ENCODE assay signal across 15 cellular contexts in genomic region chr1:46187106-46187869, GRCh38. TPM values are rescaled to one million over a fixed set of nuclear protein-coding genes. Genes with fewer than 3 reads are reported as not detected.
DNase-seq lines count a peak whose midpoint lies in the region; ATAC-seq, FAIRE-seq and TF ChIP-seq lines count a peak whose summit lies in the region.
"Had no signal": no experiment of that assay in that cellular context is flagged by ENCODE, and none has a peak within 500 bp of the region (broad histone marks: within the 10 kb centered on the region; RNA-seq: fewer than 3 reads in every experiment).

No MANE protein-coding gene starts in this region.

- no peak for ATAC-seq in activated T-cell treated with anti-CD3 and anti-CD28 coated beads, Interleukin-2, amount 50 U/mL, for 72 hours (replicated peaks in 1 of 2)
- ATAC-seq in HG03354 (IDR thresholded peaks at IDR 0.05; ENCODE audit: poor library complexity, severe bottlenecking, unreplicated experiment) (no peak), HG03175 (IDR thresholded peaks at IDR 0.05; ENCODE audit: unreplicated experiment) (no peak)
- ATAC-seq: stimulated activated naive CD8-positive, alpha-beta T cell treated with anti-CD3 and anti-CD28 coated beads, Interleukin-15, amount 100 ng/mL, for 72 hours had no signal

- no peaks in the 10 kb centered on the region for H3K9me3 Mint-ChIP-seq in activated T-cell treated with anti-CD3 and anti-CD28 coated beads, Interleukin-2, amount 50 U/mL, for 24 hours
- no peaks in the 10 kb centered on the region for H3K9me3 Mint-ChIP-seq in activated T-cell treated with anti-CD3 and anti-CD28 coated beads, Interleukin-2, amount 50 U/mL, for 72 hours
- H3K9me3 Mint-ChIP-seq: immature natural killer cell; stimulated activated naive CD8-positive, alpha-beta T cell treated with anti-CD3 and anti-CD28 coated beads, Interleukin-15, amount 100 ng/mL, for 72 hours had no signal

- TF ChIP-seq POLR2A in thyroid gland (IDR thresholded peaks at IDR 0.05), result no peak

- peak overlapping the region; percentile 74 to 85 for H3K27ac ChIP-seq in kidney (ENCODE audit: low read depth in 2 of 2, low read length in 2 of 2)
- peak overlapping the region; percentile 91 to 98 (median 96) for H3K27ac ChIP-seq in thyroid gland
- H3K27ac ChIP-seq: SJSA1 had no signal

- H3K27me3 Mint-ChIP-seq in activated T-cell treated with anti-CD3 and anti-CD28 coated beads, Interleukin-2, amount 50 U/mL, for 24 hours, result no peaks in the 10 kb centered on the region
- no peaks in the 10 kb centered on the region for H3K27me3 Mint-ChIP-seq in activated T-cell treated with anti-CD3 and anti-CD28 coated beads, Interleukin-2, amount 50 U/mL, for 72 hours (ENCODE audit: low read depth)
- H3K27me3 Mint-ChIP-seq: stimulated activated naive CD8-positive, alpha-beta T cell treated with anti-CD3 and anti-CD28 coated beads, Interleukin-15, amount 100 ng/mL, for 72 hours had no signal

- H3K9me3 ChIP-seq in kidney (ENCODE audit: control insufficient read depth in 1 of 2, low read length in 2 of 2) (no peaks in the 10 kb centered on the region), thyroid gland (no peaks in the 10 kb centered on the region)
- H3K9me3 ChIP-seq: SJSA1 had no signal

- H3K36me3 ChIP-seq in kidney (ENCODE audit: control insufficient read depth in 1 of 2, insufficient read depth in 2 of 2, low read length in 2 of 2) (peaks cover 9 to 30% of the 10 kb centered on the region in 2 donors), thyroid gland (peaks cover under 1 to 7% of the 10 kb centered on the region in 2 donors)

- intact Hi-C loops in kidney (cut with DNase I), result no loop called here
- intact Hi-C loops in thyroid gland (cut with DNase I), result no loop called here

- no peak for DNase-seq in activated T-cell treated with anti-CD3 and anti-CD28 coated beads, Interleukin-2, amount 50 U/mL, for 24 hours
- no peak for DNase-seq in activated T-cell treated with anti-CD3 and anti-CD28 coated beads, Interleukin-2, amount 50 U/mL, for 72 hours
- DNase-seq in NCI-H510A treated with DMSO at 0.1 percent for 48 hours (lab: John Stamatoyannopoulos, UW), result peak; percentile 52
- DNase-seq in kidney, result no peak
- DNase-seq in thyroid gland, result peak; percentile 73 to 76
- DNase-seq in DMS 273 (lab: John Stamatoyannopoulos, UW; ENCODE audit: unreplicated experiment), result no peak
- DNase-seq: amygdala; immature natural killer cell; occipital lobe; stimulated activated naive CD8-positive, alpha-beta T cell treated with anti-CD3 and anti-CD28 coated beads, Interleukin-15, amount 100 ng/mL, for 72 hours had no signal

- no peak overlapping the region for H3K4me3 ChIP-seq in kidney (ENCODE audit: low read length in 2 of 2)
- no peak overlapping the region for H3K4me3 ChIP-seq in thyroid gland (replicated peaks in 1 of 3)
- H3K4me3 ChIP-seq: SJSA1 had no signal

- TF ChIP-seq CTCF in kidney (IDR thresholded peaks at IDR 0.05; ENCODE audit: borderline replicate concordance, extremely low read depth, insufficient read depth) (no peak), thyroid gland (IDR thresholded peaks at IDR 0.05) (no peak)

- no peak overlapping the region for H3K4me3 Mint-ChIP-seq in activated T-cell treated with anti-CD3 and anti-CD28 coated beads, Interleukin-2, amount 50 U/mL, for 24 hours
- no peak overlapping the region for H3K4me3 Mint-ChIP-seq in activated T-cell treated with anti-CD3 and anti-CD28 coated beads, Interleukin-2, amount 50 U/mL, for 72 hours
- H3K4me3 Mint-ChIP-seq: immature natural killer cell; stimulated activated naive CD8-positive, alpha-beta T cell treated with anti-CD3 and anti-CD28 coated beads, Interleukin-15, amount 100 ng/mL, for 72 hours had no signal

- H3K4me1 Mint-ChIP-seq in activated T-cell treated with anti-CD3 and anti-CD28 coated beads, Interleukin-2, amount 50 U/mL, for 24 hours (ENCODE audit: low read depth), result peaks cover 25% of the 10 kb centered on the region
- H3K4me1 Mint-ChIP-seq in activated T-cell treated with anti-CD3 and anti-CD28 coated beads, Interleukin-2, amount 50 U/mL, for 72 hours (ENCODE audit: low read depth), result peaks cover 23% of the 10 kb centered on the region

- WGBS in thyroid gland, 2 donors, result 86 to 94% methylated on average over 7 to 8 of the region's 8 CpGs

- H3K4me1 ChIP-seq in kidney (ENCODE audit: control insufficient read depth in 1 of 2, insufficient read depth in 1 of 2, low read depth in 1 of 2, low read length in 2 of 2) (peaks cover 36 to 55% of the 10 kb centered on the region in 2 donors), thyroid gland (peaks cover 88 to 96% of the 10 kb centered on the region in 2 donors)

- no peak for FAIRE-seq in kidney (lab: Jason Lieb, UNC)

- H3K36me3 Mint-ChIP-seq in activated T-cell treated with anti-CD3 and anti-CD28 coated beads, Interleukin-2, amount 50 U/mL, for 24 hours (ENCODE audit: low read depth), result peaks cover 46% of the 10 kb centered on the region
- no peaks in the 10 kb centered on the region for H3K36me3 Mint-ChIP-seq in activated T-cell treated with anti-CD3 and anti-CD28 coated beads, Interleukin-2, amount 50 U/mL, for 72 hours (ENCODE audit: insufficient read depth in 2 of 2)

- H3K27me3 ChIP-seq in thyroid gland, result no peaks in the 10 kb centered on the region
- H3K27me3 ChIP-seq: SJSA1 had no signal

- H3K9ac ChIP-seq in kidney (ENCODE audit: low read length in 2 of 2), result peak overlapping the region in 1 of 2 donors; percentile 35

- peak overlapping the region; percentile 57 for H3K27ac Mint-ChIP-seq in activated T-cell treated with anti-CD3 and anti-CD28 coated beads, Interleukin-2, amount 50 U/mL, for 24 hours
- no peak overlapping the region for H3K27ac Mint-ChIP-seq in activated T-cell treated with anti-CD3 and anti-CD28 coated beads, Interleukin-2, amount 50 U/mL, for 72 hours
- H3K27ac Mint-ChIP-seq: stimulated activated naive CD8-positive, alpha-beta T cell treated with anti-CD3 and anti-CD28 coated beads, Interleukin-15, amount 100 ng/mL, for 72 hours had no signal

RNA-seq across cellular contexts. Expression of gene POMGNT1, which starts 10.9 kb away (rescaled TPM):
- total RNA-seq in activated T-cell treated with anti-CD3 and anti-CD28 coated beads, Interleukin-2, amount 50 U/mL, for 72 hours, result 10 to 100 TPM; 30.8 to 35.5 TPM
- 65.1 TPM for total RNA-seq in kidney
- polyA plus RNA-seq in kidney (ENCODE audit: insufficient read depth, low read depth, low replicate concordance), result 129 TPM
- 10 to 100 TPM; 54.2 to 90.8 (median 79.3) TPM for total RNA-seq in thyroid gland

RNA-seq across cellular contexts. Expression of gene P3R3URF, which starts 11.0 kb away (rescaled TPM):
- not detected for total RNA-seq in activated T-cell treated with anti-CD3 and anti-CD28 coated beads, Interleukin-2, amount 50 U/mL, for 72 hours
- total RNA-seq in kidney, result not detected
- not detected for polyA plus RNA-seq in kidney (ENCODE audit: insufficient read depth, low read depth, low replicate concordance)
- not detected for total RNA-seq in thyroid gland
- total RNA-seq: A673, LHCN-M2, occipital lobe, SJSA1 had no signal
- polyA plus RNA-seq: immature natural killer cell had no signal

RNA-seq across cellular contexts. Expression of gene TSPAN1, which starts 12.4 kb away (rescaled TPM):
- total RNA-seq in activated T-cell treated with anti-CD3 and anti-CD28 coated beads, Interleukin-2, amount 50 U/mL, for 72 hours, result under 1 TPM; 0.30 to 0.34 TPM
- total RNA-seq in kidney (578 TPM), thyroid gland (100 to 1,000 TPM in 2 of 4 donors, 10 to 100 TPM in 2; 61.2 to 154 (median 105) TPM)
- 518 TPM for polyA plus RNA-seq in kidney (ENCODE audit: insufficient read depth, low read depth, low replicate concordance)
- total RNA-seq: A673, SJSA1 had no signal
- polyA plus RNA-seq: immature natural killer cell had no signal

RNA-seq across cellular contexts. Expression of gene LURAP1, which starts 15.8 kb away (rescaled TPM):
- under 1 TPM in 1 of 2 donors, not detected in 1; 0.21 TPM for total RNA-seq in activated T-cell treated with anti-CD3 and anti-CD28 coated beads, Interleukin-2, amount 50 U/mL, for 72 hours
- total RNA-seq in kidney (11.2 TPM), thyroid gland (10 to 100 TPM; 30.5 to 47.4 (median 37.8) TPM)
- 8.4 TPM for polyA plus RNA-seq in kidney (ENCODE audit: insufficient read depth, low read depth, low replicate concordance)

RNA-seq across cellular contexts. Expression of gene PIK3R3, which starts 54.9 kb away (rescaled TPM):
- total RNA-seq in activated T-cell treated with anti-CD3 and anti-CD28 coated beads, Interleukin-2, amount 50 U/mL, for 72 hours, result under 1 TPM; 0.89 to 0.93 TPM
- 44.2 TPM for total RNA-seq in kidney
- 9.7 TPM for polyA plus RNA-seq in kidney (ENCODE audit: insufficient read depth, low read depth, low replicate concordance)
- total RNA-seq in thyroid gland, result 10 to 100 TPM; 16.0 to 36.2 (median 20.9) TPM

Comparison
In these comparisons a context has a peak if more than half of its experiments do, and no peak if none do; other contexts are left out.
1. DNase-seq: peak in NCI-H510A treated with DMSO at 0.1 percent for 48 hours (single experiment) and thyroid gland (2 of 2); none in activated T-cell treated with anti-CD3 and anti-CD28 coated beads, Interleukin-2, amount 50 U/mL, for 24 hours (single experiment), activated T-cell treated with anti-CD3 and anti-CD28 coated beads, Interleukin-2, amount 50 U/mL, for 72 hours (0 of 2), kidney (single experiment) and DMS 273 (single experiment).
2. RNA of gene TSPAN1, which starts 12.4 kb away (total RNA-seq): 578 TPM in kidney (single experiment) and 61.2 to 154 TPM in thyroid gland; 0.30 to 0.34 TPM in activated T-cell treated with anti-CD3 and anti-CD28 coated beads, Interleukin-2, amount 50 U/mL, for 72 hours; every median in the first group is over 10 times any median in the second.